16 cellular contexts compared by ENCODE assay signal in the genomic region with DNA sequence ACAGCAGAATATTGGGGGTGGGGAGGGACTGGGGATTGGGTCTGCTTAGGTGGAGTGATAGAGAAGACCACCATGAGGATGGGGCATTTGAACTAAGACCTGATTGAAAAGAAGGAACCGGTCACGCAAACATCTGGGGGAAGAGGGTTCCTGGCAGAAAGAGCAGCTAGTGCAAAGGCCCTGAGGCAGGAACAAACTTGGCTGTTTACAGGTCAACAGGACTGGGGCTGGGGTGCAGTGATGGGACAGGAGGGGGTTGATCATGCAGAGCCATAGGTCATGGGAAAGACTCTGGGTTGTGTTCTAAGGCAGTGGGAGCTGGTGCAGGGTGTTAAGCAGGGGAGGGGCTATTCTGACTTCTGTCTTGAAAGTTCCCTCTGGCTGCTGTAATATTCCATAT. TPM values are rescaled to one million over a fixed set of nuclear protein-coding genes. Genes with fewer than 3 reads are reported as not detected.
DNase-seq lines count a peak whose midpoint lies in the region; ATAC-seq, FAIRE-seq and TF ChIP-seq lines count a peak whose summit lies in the region.
"Had no signal": no experiment of that assay in that cellular context is flagged by ENCODE, and none has a peak within 500 bp of the region (broad histone marks: within the 10 kb centered on the region; RNA-seq: fewer than 3 reads in every experiment).

No MANE protein-coding gene starts in this region.

- no peak overlapping the region for H2AFZ ChIP-seq in SU-DHL-6 (ENCODE audit: low read depth, low read length, severe bottlenecking)

- peaks cover 28% of the 10 kb centered on the region for H3K36me3 Mint-ChIP-seq in activated naive CD4-positive, alpha-beta T cell treated with anti-CD3 and anti-CD28 coated beads, Interleukin-2, amount 10 ng/mL, durations not matched to agents 7 days and 5 days
- H3K36me3 Mint-ChIP-seq in effector memory CD8-positive, alpha-beta T cell (ENCODE audit: insufficient read depth), result peaks cover 26% of the 10 kb centered on the region
- H3K36me3 Mint-ChIP-seq in stimulated activated memory B cell treated with anti-CD40 and anti-IgM and Interleukin-4, amounts not matched to agents 10 μg/mL and 1 μg/mL and 100 μg/mL, for 72 hours, result peaks cover 19% of the 10 kb centered on the region

- no peak for TF ChIP-seq CTCF in SU-DHL-6 (IDR thresholded peaks at IDR 0.05; ENCODE audit: insufficient read depth, low read length, poor library complexity, severe bottlenecking)

- H3K9ac ChIP-seq in SU-DHL-6 (ENCODE audit: low read length), result no peak overlapping the region

- H4K20me1 ChIP-seq in SU-DHL-6 (ENCODE audit: low read depth, low read length), result no peaks in the 10 kb centered on the region

- no peak for DNase-seq in activated naive CD4-positive, alpha-beta T cell treated with anti-CD3 and anti-CD28 coated beads, Interleukin-2, amount 10 ng/mL, durations not matched to agents 7 days and 5 days
- DNase-seq in activated naive CD4-positive, alpha-beta T cell (lab: John Stamatoyannopoulos, UW), result no peak
- DNase-seq in effector memory CD8-positive, alpha-beta T cell, result no peak
- no peak for DNase-seq in ureter (ENCODE audit: low spot score)
- DNase-seq in H7, result no peak
- DNase-seq in HTR-8/SVneo (ENCODE audit: insufficient read length, low spot score), result no peak
- DNase-seq: activated CD8-positive, alpha-beta memory T cell treated with anti-CD3 and anti-CD28 coated beads, Interleukin-2, amount 50 U/mL, for 4 hours; brain microvascular endothelial cell; NCI-H524 treated with DMSO at 0.1 percent for 48 hours; RPMI8226; stimulated activated CD4-positive, alpha-beta T cell treated with anti-CD3 and anti-CD28 coated beads, Interleukin-15, amount 100 ng/mL, for 24 hours; T1000; trophoblast cell had no signal

- H3K9me3 ChIP-seq in SU-DHL-6 (ENCODE audit: insufficient read depth, low read length), result no peaks in the 10 kb centered on the region
- H3K9me3 ChIP-seq: psoas muscle had no signal

- no peak for ATAC-seq in effector memory CD8-positive, alpha-beta T cell (replicated peaks)
- no peak for ATAC-seq in stimulated activated memory B cell treated with anti-CD40 and anti-IgM and Interleukin-4, amounts not matched to agents 10 μg/mL and 1 μg/mL and 100 μg/mL, for 72 hours
- ATAC-seq: psoas muscle had no signal

- H3K4me3 Mint-ChIP-seq in activated naive CD4-positive, alpha-beta T cell treated with anti-CD3 and anti-CD28 coated beads, Interleukin-2, amount 10 ng/mL, durations not matched to agents 7 days and 5 days, result peak overlapping the region; percentile 98
- peak overlapping the region; percentile 99 to 100 for H3K4me3 Mint-ChIP-seq in effector memory CD8-positive, alpha-beta T cell
- H3K4me3 Mint-ChIP-seq in stimulated activated memory B cell treated with anti-CD40 and anti-IgM and Interleukin-4, amounts not matched to agents 10 μg/mL and 1 μg/mL and 100 μg/mL, for 72 hours, result no peak overlapping the region

- no peaks in the 10 kb centered on the region for H3K9me2 ChIP-seq in SU-DHL-6 (replicated peaks; ENCODE audit: insufficient read depth, low read length)

- no peaks in the 10 kb centered on the region for H3K9me3 Mint-ChIP-seq in activated naive CD4-positive, alpha-beta T cell treated with anti-CD3 and anti-CD28 coated beads, Interleukin-2, amount 10 ng/mL, durations not matched to agents 7 days and 5 days
- H3K9me3 Mint-ChIP-seq in effector memory CD8-positive, alpha-beta T cell, result no peaks in the 10 kb centered on the region
- H3K9me3 Mint-ChIP-seq in stimulated activated memory B cell treated with anti-CD40 and anti-IgM and Interleukin-4, amounts not matched to agents 10 μg/mL and 1 μg/mL and 100 μg/mL, for 72 hours, result no peaks in the 10 kb centered on the region

- no peaks in the 10 kb centered on the region for H3K27me3 ChIP-seq in SU-DHL-6 (ENCODE audit: low read length)
- no peaks in the 10 kb centered on the region for H3K27me3 ChIP-seq in H7 (ENCODE audit: control insufficient read depth, insufficient read depth, low read length)
- H3K27me3 ChIP-seq: brain microvascular endothelial cell had no signal

- no peak overlapping the region for H3K27ac Mint-ChIP-seq in activated naive CD4-positive, alpha-beta T cell treated with anti-CD3 and anti-CD28 coated beads, Interleukin-2, amount 10 ng/mL, durations not matched to agents 7 days and 5 days
- peak overlapping the region; percentile 99 for H3K27ac Mint-ChIP-seq in effector memory CD8-positive, alpha-beta T cell
- peak overlapping the region; percentile 99 for H3K27ac Mint-ChIP-seq in stimulated activated memory B cell treated with anti-CD40 and anti-IgM and Interleukin-4, amounts not matched to agents 10 μg/mL and 1 μg/mL and 100 μg/mL, for 72 hours

- 0 out of 2 replicates have a peak, but pooled peaks cover 3% of the 10 kb centered on the region for H3K36me3 ChIP-seq in SU-DHL-6 (ENCODE audit: low read length)
- peaks cover 3% of the 10 kb centered on the region for H3K36me3 ChIP-seq in H7 (replicated peaks; ENCODE audit: control insufficient read depth, insufficient read depth, low read length)

- peak overlapping the region; percentile 73 for H3K4me2 ChIP-seq in SU-DHL-6 (ENCODE audit: low read depth, low read length, poor library complexity, severe bottlenecking)

- no peak overlapping the region for H3K27ac ChIP-seq in SU-DHL-6 (ENCODE audit: low read depth, low read length)
- H3K27ac ChIP-seq: brain microvascular endothelial cell had no signal

- peaks cover 31% of the 10 kb centered on the region for H3K4me1 Mint-ChIP-seq in activated naive CD4-positive, alpha-beta T cell treated with anti-CD3 and anti-CD28 coated beads, Interleukin-2, amount 10 ng/mL, durations not matched to agents 7 days and 5 days
- H3K4me1 Mint-ChIP-seq in effector memory CD8-positive, alpha-beta T cell (ENCODE audit: low read depth in 2 of 2), result peaks cover 29% of the 10 kb centered on the region in 2 donors
- H3K4me1 Mint-ChIP-seq in stimulated activated memory B cell treated with anti-CD40 and anti-IgM and Interleukin-4, amounts not matched to agents 10 μg/mL and 1 μg/mL and 100 μg/mL, for 72 hours, result peaks cover 34% of the 10 kb centered on the region

- no peaks in the 10 kb centered on the region for H3K27me3 Mint-ChIP-seq in activated naive CD4-positive, alpha-beta T cell treated with anti-CD3 and anti-CD28 coated beads, Interleukin-2, amount 10 ng/mL, durations not matched to agents 7 days and 5 days
- no peaks in the 10 kb centered on the region for H3K27me3 Mint-ChIP-seq in effector memory CD8-positive, alpha-beta T cell
- H3K27me3 Mint-ChIP-seq in stimulated activated memory B cell treated with anti-CD40 and anti-IgM and Interleukin-4, amounts not matched to agents 10 μg/mL and 1 μg/mL and 100 μg/mL, for 72 hours, result no peaks in the 10 kb centered on the region

- CTCF ChIA-PET in activated naive CD4-positive, alpha-beta T cell treated with anti-CD3 and anti-CD28 coated beads, Interleukin-2, amount 10 ng/mL, durations not matched to agents 7 days and 5 days (lab: Charles Lee), result no interaction called here

- H3K4me3 ChIP-seq in SU-DHL-6 (ENCODE audit: insufficient read depth, low read length, poor library complexity, severe bottlenecking) (no peak overlapping the region), H7 (ENCODE audit: insufficient read depth, low read depth, low read length) (no peak overlapping the region)

- H3F3A ChIP-seq in SU-DHL-6 (ENCODE audit: insufficient read depth), result no peaks in the 10 kb centered on the region

- peaks cover 27% of the 10 kb centered on the region for H3K79me2 ChIP-seq in SU-DHL-6 (ENCODE audit: insufficient read depth, low read length)

- FAIRE-seq in HTR-8/SVneo (lab: Jason Lieb, UNC), result no peak

RNA-seq across cellular contexts. Expression of a gene that starts 1.9 kb away (rescaled TPM):
- total RNA-seq in ureter, result 56.3 TPM
- 60.0 and 66.4 TPM in 2 replicates for total RNA-seq in H7 (2014; rRNA removed; shearing (Covaris generic))

RNA-seq across cellular contexts. Expression of a gene that starts 18.9 kb away (rescaled TPM):
- 1.8 TPM for total RNA-seq in ureter
- total RNA-seq in H7 (2014; rRNA removed; shearing (Covaris generic)), result 0.52 and 1.4 TPM in 2 replicates

RNA-seq across cellular contexts. Expression of a gene that starts 50.4 kb away (rescaled TPM):
- total RNA-seq in ureter, result 12.4 TPM
- 11.1 and 12.9 TPM in 2 replicates for total RNA-seq in H7 (2014; rRNA removed; shearing (Covaris generic))

RNA-seq across cellular contexts. Expression of a gene that starts 50.6 kb away (rescaled TPM):
- total RNA-seq in ureter, result 26.1 TPM
- total RNA-seq in H7 (2014; rRNA removed; shearing (Covaris generic)), result 17.9 and 22.4 TPM in 2 replicates
